Comparison of ENCODE assay signal across 8 cellular contexts in the genomic region with DNA sequence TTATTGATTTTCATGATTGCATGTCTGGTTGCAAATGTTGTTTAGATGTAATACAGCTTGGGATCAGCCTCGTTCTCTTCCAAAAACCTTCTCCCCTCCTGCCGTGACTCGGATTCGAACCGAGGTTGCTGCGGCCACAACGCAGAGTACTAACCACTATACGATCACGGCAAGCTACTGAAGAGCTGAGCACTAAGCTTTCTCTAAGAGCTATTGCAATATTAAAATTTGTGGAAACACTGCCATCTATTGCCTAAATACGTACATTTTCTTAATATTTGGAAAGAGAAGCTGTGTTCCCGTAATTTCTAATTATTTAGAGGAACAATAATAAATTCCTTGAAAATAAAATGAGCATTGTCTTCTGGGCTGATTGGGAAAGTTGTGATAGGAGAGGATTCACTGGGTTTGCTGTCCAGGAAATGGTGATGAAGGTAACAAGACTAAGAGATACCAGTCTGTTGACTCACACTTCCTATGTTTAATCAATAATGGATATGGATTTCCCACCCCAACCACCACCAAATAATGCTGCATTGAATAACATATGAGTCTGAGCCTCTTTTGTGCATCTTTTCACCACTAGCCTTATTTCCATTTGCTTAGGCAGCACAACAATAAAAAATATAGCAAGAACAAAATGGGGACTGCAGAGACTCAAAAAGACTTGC.
DNase-seq lines count a peak whose midpoint lies in the region; ATAC-seq and TF ChIP-seq lines count a peak whose summit lies in the region.

No MANE protein-coding gene starts in this region.

- no peak overlapping the region for H3K27ac Mint-ChIP-seq in activated CD4-positive, alpha-beta T cell treated with anti-CD3 and anti-CD28 coated beads, Interleukin-2, amount 10 ng/mL, durations not matched to agents 24 days and 14 days

- peaks cover 16% of the 10 kb centered on the region for H3K27me3 Mint-ChIP-seq in activated CD4-positive, alpha-beta T cell treated with anti-CD3 and anti-CD28 coated beads, Interleukin-2, amount 10 ng/mL, durations not matched to agents 24 days and 14 days

- no peaks in the 10 kb centered on the region for H3K27me3 ChIP-seq in Panc1 (ENCODE audit: control insufficient read depth, insufficient read depth, low read length)

- H3K9me3 ChIP-seq in Panc1 (ENCODE audit: control insufficient read depth, insufficient read depth, low read depth, low read length): no peaks in the 10 kb centered on the region

- CTCF ChIA-PET in Panc1 (lab: Charles Lee): no interaction called here

- no peaks in the 10 kb centered on the region for H3K9me3 Mint-ChIP-seq in activated CD4-positive, alpha-beta T cell treated with anti-CD3 and anti-CD28 coated beads, Interleukin-2, amount 10 ng/mL, durations not matched to agents 24 days and 14 days

- peak; percentile 61 for TF ChIP-seq CTCF in 22Rv1 (IDR thresholded peaks at IDR 0.05)
- TF ChIP-seq CTCF in Panc1 (IDR thresholded peaks at IDR 0.05): no peak; the same call in 1 of the 2 replicates
- peak; percentile 43 for TF ChIP-seq CTCF in fibroblast of mammary gland (conservative IDR thresholded peaks at IDR 0.05; ENCODE audit: control insufficient read depth, insufficient read depth, low read depth, low read length)

- ATAC-seq in Panc1: peak; percentile 58; the same call in 1 of the 2 replicates

- H3K4me3 ChIP-seq in Panc1 (ENCODE audit: low read depth in 2 of 2, low read length in 2 of 2) (no peak overlapping the region), fibroblast of mammary gland (ENCODE audit: control insufficient read depth, low read depth, low read length) (no peak overlapping the region)

- intact Hi-C loops in Panc1 (cut with micrococcal nuclease; ENCODE audit: unreplicated experiment): no loop called here
- intact Hi-C loops in posterior cingulate gyrus (cut with DNase I): loop anchor here (5.0 kb wide), 1 partner anchor 1082 kb away; no protein-coding TSS in a partner anchor
- intact Hi-C loops in activated CD4-positive, alpha-beta T cell treated with anti-CD3 and anti-CD28 coated beads, Interleukin-2, amount 10 ng/mL, durations not matched to agents 24 days and 14 days (cut with micrococcal nuclease): no loop called here

- no peaks in the 10 kb centered on the region for H3K4me1 Mint-ChIP-seq in activated CD4-positive, alpha-beta T cell treated with anti-CD3 and anti-CD28 coated beads, Interleukin-2, amount 10 ng/mL, durations not matched to agents 24 days and 14 days

- in situ Hi-C loops in Panc1 (cut with HindIII; ENCODE audit: low pct_unique_long_range_greater_than_20kb, low sequenced_read_pairs): no loop called here

- H3K4me3 Mint-ChIP-seq in activated CD4-positive, alpha-beta T cell treated with anti-CD3 and anti-CD28 coated beads, Interleukin-2, amount 10 ng/mL, durations not matched to agents 24 days and 14 days: no peak overlapping the region

- H3K27ac ChIP-seq in 22Rv1 (no peak overlapping the region), Panc1 (ENCODE audit: low read length) (no peak overlapping the region)

- POLR2A ChIA-PET in Panc1 (lab: Charles Lee): no interaction called here

- BruUV-seq in Panc1 (replicated peaks; lab: Mats Ljungman, UMichigan): no TSS peak

- H3K4me1 ChIP-seq in Panc1 (ENCODE audit: control insufficient read depth, insufficient read depth, low read length): no peaks in the 10 kb centered on the region

- no peaks in the 10 kb centered on the region for H3K36me3 Mint-ChIP-seq in activated CD4-positive, alpha-beta T cell treated with anti-CD3 and anti-CD28 coated beads, Interleukin-2, amount 10 ng/mL, durations not matched to agents 24 days and 14 days (ENCODE audit: low read depth)

- H3K36me3 ChIP-seq in Panc1 (ENCODE audit: control insufficient read depth, insufficient read depth, low read length): no peaks in the 10 kb centered on the region

- DNase-seq in HCEC 1CT (peak; percentile 62), Panc1 (ENCODE audit: low read depth, low spot score) (peak; percentile 15), fibroblast of mammary gland (ENCODE audit: low read depth) (peak; percentile 80), posterior cingulate gyrus (peak in 9 of 10 donors; percentile 18 to 94 (median 51)), kidney glomerular epithelial cell (lab: John Stamatoyannopoulos, UW) (no peak)
- no peak for DNase-seq in activated CD4-positive, alpha-beta T cell treated with anti-CD3 and anti-CD28 coated beads, Interleukin-2, amount 10 ng/mL, durations not matched to agents 24 days and 14 days
- no peak for DNase-seq in activated effector memory CD4-positive, alpha-beta T cell treated with anti-CD3 and anti-CD28 coated beads, Interleukin-2, amount 50 U/mL, for 16 hours

Comparison
In these comparisons a context has a peak if more than half of its experiments do, and no peak if none do; other contexts are left out.
1. DNase-seq: peak in HCEC 1CT (single experiment), Panc1 (single experiment), fibroblast of mammary gland (single experiment) and posterior cingulate gyrus (9 of 10); none in kidney glomerular epithelial cell (single experiment), activated CD4-positive, alpha-beta T cell treated with anti-CD3 and anti-CD28 coated beads, Interleukin-2, amount 10 ng/mL, durations not matched to agents 24 days and 14 days (single experiment) and activated effector memory CD4-positive, alpha-beta T cell treated with anti-CD3 and anti-CD28 coated beads, Interleukin-2, amount 50 U/mL, for 16 hours (single experiment).